In the genomic region with DNA sequence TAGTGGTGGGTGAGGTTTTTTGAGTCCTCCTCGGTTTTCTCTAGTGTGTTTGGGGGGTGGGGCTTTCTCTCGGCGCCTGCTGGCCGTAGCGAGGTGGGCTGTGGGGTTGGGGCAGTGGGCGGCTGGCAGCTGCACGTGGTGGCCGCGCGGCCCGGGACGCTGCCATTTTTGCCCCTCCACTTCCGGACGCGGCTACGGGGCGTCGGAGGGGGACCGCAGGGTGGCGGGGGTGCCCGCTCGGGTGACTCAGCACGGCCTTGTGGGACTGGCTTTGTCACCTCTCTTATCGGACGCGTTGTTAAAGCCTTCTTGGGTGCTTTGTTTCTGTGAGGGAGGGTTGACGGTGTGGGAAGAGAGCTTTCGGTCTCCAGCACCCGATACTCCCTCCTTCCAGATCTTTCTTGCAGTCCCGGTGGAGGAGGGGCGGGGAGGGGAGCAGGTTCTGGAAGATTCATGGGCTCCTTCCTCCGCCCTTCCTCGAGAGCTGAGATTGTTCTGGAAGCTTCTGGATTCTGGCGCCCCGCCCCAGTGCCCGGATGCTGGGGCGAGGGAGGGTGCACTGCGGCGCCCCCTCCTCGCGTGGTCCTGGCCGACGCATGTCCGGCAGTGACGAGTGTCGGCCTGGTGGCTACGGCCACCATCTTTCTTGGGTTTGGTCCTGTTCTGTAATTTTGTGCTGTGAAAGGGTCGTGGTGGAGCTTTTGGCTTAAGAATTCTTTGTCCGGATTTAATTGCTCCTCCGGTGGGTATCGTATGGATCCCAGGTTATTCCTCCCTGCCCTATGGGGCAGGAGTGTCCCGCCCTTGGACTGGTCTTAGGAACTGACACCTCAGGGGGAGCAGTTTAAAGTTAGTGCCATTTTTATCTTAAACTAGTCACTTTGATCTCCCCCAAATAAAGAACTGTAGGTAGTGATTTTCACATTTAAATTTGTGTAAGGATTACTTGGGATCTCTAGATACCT, we compare ENCODE assay signal across 9 cellular contexts.
DNase-seq lines count a peak whose midpoint lies in the region; ATAC-seq, FAIRE-seq and TF ChIP-seq lines count a peak whose summit lies in the region.
"Had no signal": no experiment of that assay in that cellular context is flagged by ENCODE, and none has a peak within 500 bp of the region (broad histone marks: within the 10 kb centered on the region; RNA-seq: fewer than 3 reads in every experiment).

No MANE protein-coding gene starts in this region.

- no peaks in the 10 kb centered on the region for H3K9me3 ChIP-seq in Loucy (ENCODE audit: insufficient read depth, low read depth, low read length)

- H2AFZ ChIP-seq in Loucy (ENCODE audit: low read length) = 0 out of 2 replicates have a peak overlapping the region, but pooled peaks have one; percentile 16

- H3K9ac ChIP-seq in Loucy (ENCODE audit: low read depth, low read length, poor library complexity, severe bottlenecking) = peak overlapping the region; percentile 97

- no peak for FAIRE-seq in GM19239 (lab: Jason Lieb, UNC)
- FAIRE-seq: colon had no signal

- H3F3A ChIP-seq in Loucy (ENCODE audit: low read depth) = peaks cover 4% of the 10 kb centered on the region; the same call in 1 of the 2 replicates

- no peak for TF ChIP-seq CTCF in Loucy (conservative IDR thresholded peaks at IDR 0.05; ENCODE audit: low read length)

- no peaks in the 10 kb centered on the region for H3K9me2 ChIP-seq in Loucy (replicated peaks; ENCODE audit: low read depth, low read length)

- DNase-seq in COR-L47 (lab: John Stamatoyannopoulos, UW) = peak; percentile 61
- peak; percentile 77 for DNase-seq in activated CD4-positive, CD25-positive, alpha-beta regulatory T cell treated with anti-CD3 and anti-CD28 coated beads, Interleukin-2, amount 50 U/mL, for 16 hours (ENCODE audit: low read depth, low spot score)
- peak in 53 of 61 donors; percentile 27 to 96 (median 71) for DNase-seq in caudate nucleus (lab: John Stamatoyannopoulos, UW)
- peak; percentile 39 for DNase-seq in kidney glomerular epithelial cell (lab: John Stamatoyannopoulos, UW)
- DNase-seq in stimulated activated CD4-positive, alpha-beta T cell treated with anti-CD3 and anti-CD28 coated beads, Interleukin-15, amount 100 ng/mL, for 24 hours = peak; percentile 88
- no peak for DNase-seq in GM19239 (ENCODE audit: insufficient read length, low spot score)

- peak overlapping the region; percentile 100 for H3K27ac ChIP-seq in caudate nucleus (ENCODE audit: low read depth, low read length)

- H3K4me1 ChIP-seq in Loucy (ENCODE audit: insufficient read depth, low read length, poor library complexity, severe bottlenecking) = peaks cover 30% of the 10 kb centered on the region

- peaks cover 3% of the 10 kb centered on the region for H3K27me3 ChIP-seq in Loucy (ENCODE audit: insufficient read depth, low read length, poor library complexity, severe bottlenecking)

- peak overlapping the region; percentile 96 for H3K4me2 ChIP-seq in Loucy (ENCODE audit: low read depth, low read length, poor library complexity, severe bottlenecking)

- H3K36me3 ChIP-seq in Loucy (ENCODE audit: insufficient read depth, low read length) = peaks cover 43% of the 10 kb centered on the region

- H4K20me1 ChIP-seq in Loucy (ENCODE audit: insufficient read depth, low read length, poor library complexity, severe bottlenecking) = peaks cover 55% of the 10 kb centered on the region

- peak; percentile 25 for ATAC-seq in GM21576 (IDR thresholded peaks at IDR 0.05; ENCODE audit: unreplicated experiment)

- peak overlapping the region; percentile 98 for H3K4me3 ChIP-seq in Loucy (ENCODE audit: low read length, poor library complexity, severe bottlenecking)

- H3K79me2 ChIP-seq in Loucy (ENCODE audit: insufficient read depth, low read length) = peaks cover 56% of the 10 kb centered on the region
